ENCODE assay signal across 1 cellular context in the genomic region with DNA sequence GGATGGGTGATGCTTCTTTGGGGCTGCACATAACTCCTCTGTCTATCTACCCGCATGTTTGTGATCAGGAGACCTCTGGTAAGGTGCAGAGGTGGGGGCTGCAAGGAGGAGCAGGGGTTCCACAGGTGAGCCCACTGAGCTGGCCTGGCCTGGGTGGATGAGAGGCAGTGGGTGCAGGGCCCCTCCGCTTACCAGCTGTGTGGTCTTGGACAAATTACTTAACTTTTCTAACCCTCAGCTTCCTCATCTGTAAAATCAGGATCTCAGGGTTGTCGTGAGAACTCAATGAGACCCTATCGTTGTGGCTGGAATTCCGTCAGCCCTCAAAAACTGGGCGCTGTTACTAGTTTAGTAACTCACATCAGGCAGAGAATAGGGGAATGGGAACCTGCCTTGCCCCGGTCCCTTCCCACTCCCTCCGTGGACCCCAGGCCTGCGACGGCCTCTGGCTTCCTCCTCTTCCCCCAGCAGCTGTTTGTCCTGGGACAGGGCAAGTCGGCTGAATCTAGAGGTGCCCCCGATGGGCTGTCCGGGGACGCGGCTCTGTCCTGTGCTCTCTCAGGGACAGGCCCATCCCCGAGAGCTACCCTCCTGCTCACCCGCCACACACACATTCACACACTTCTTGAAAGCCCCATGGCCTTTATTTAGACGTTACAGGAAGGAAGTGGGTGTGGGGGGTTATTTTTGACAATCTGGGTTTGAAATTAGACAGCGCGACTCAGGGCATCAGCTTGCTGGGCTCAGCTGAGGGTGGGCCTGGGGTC.
TF ChIP-seq lines count a peak whose summit lies in the region.

No MANE protein-coding gene starts in this region.

TF ChIP-seq in GM12878, 131 proteins besides CTCF, POLR2A, EP300 and RAD21 (continued from another document and continues in another):
- TF ChIP-seq, protein P1, sequence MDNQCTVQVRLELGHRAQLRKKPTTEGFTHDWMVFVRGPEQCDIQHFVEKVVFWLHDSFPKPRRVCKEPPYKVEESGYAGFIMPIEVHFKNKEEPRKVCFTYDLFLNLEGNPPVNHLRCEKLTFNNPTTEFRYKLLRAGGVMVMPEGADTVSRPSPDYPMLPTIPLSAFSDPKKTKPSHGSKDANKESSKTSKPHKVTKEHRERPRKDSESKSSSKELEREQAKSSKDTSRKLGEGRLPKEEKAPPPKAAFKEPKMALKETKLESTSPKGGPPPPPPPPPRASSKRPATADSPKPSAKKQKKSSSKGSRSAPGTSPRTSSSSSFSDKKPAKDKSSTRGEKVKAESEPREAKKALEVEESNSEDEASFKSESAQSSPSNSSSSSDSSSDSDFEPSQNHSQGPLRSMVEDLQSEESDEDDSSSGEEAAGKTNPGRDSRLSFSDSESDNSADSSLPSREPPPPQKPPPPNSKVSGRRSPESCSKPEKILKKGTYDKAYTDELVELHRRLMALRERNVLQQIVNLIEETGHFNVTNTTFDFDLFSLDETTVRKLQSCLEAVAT (IDR thresholded peaks at IDR 0.05): peak; percentile 61; the same call in 1 of the 2 replicates
- no peak for TF ChIP-seq NFYA (IDR thresholded peaks at IDR 0.05; ENCODE audit: borderline replicate concordance, low read depth, low read length)
- TF ChIP-seq ATF7 (IDR thresholded peaks at IDR 0.05; ENCODE audit: low read depth): no peak
- TF ChIP-seq BHLHE40 (IDR thresholded peaks at IDR 0.05; ENCODE audit: borderline replicate concordance in 1 of 2, low read depth in 2 of 2, low read length in 1 of 2): peak; percentile 88 to 91
- TF ChIP-seq, protein P2, sequence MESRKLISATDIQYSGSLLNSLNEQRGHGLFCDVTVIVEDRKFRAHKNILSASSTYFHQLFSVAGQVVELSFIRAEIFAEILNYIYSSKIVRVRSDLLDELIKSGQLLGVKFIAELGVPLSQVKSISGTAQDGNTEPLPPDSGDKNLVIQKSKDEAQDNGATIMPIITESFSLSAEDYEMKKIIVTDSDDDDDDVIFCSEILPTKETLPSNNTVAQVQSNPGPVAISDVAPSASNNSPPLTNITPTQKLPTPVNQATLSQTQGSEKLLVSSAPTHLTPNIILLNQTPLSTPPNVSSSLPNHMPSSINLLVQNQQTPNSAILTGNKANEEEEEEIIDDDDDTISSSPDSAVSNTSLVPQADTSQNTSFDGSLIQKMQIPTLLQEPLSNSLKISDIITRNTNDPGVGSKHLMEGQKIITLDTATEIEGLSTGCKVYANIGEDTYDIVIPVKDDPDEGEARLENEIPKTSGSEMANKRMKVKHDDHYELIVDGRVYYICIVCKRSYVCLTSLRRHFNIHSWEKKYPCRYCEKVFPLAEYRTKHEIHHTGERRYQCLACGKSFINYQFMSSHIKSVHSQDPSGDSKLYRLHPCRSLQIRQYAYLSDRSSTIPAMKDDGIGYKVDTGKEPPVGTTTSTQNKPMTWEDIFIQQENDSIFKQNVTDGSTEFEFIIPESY (IDR thresholded peaks at IDR 0.05): no peak
- TF ChIP-seq, protein P3, sequence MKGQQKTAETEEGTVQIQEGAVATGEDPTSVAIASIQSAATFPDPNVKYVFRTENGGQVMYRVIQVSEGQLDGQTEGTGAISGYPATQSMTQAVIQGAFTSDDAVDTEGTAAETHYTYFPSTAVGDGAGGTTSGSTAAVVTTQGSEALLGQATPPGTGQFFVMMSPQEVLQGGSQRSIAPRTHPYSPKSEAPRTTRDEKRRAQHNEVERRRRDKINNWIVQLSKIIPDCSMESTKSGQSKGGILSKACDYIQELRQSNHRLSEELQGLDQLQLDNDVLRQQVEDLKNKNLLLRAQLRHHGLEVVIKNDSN (IDR thresholded peaks at IDR 0.05; ENCODE audit: borderline replicate concordance, extremely low read length, insufficient read depth, low read depth, low read length): no peak
- TF ChIP-seq PML (IDR thresholded peaks at IDR 0.05; ENCODE audit: low read length): no peak
- TF ChIP-seq MEF2B (IDR thresholded peaks at IDR 0.05; ENCODE audit: partially characterized antibody, poor library complexity, severe bottlenecking): peak; percentile 99
- TF ChIP-seq ELK1 (IDR thresholded peaks at IDR 0.05; ENCODE audit: low read depth, low read length): peak; percentile 59; the same call in 1 of the 2 replicates
- TF ChIP-seq CUX1 (IDR thresholded peaks at IDR 0.05; ENCODE audit: insufficient replicate concordance, low read depth, low read length): peak; percentile 32
- TF ChIP-seq SKIL (IDR thresholded peaks at IDR 0.05; ENCODE audit: low read depth, poor library complexity, severe bottlenecking): peak; percentile 96
- TF ChIP-seq FOS (IDR thresholded peaks at IDR 0.05; ENCODE audit: borderline replicate concordance, extremely low read depth, insufficient read length): no peak
- TF ChIP-seq SMAD5 (IDR thresholded peaks at IDR 0.05; ENCODE audit: low read depth): peak; percentile 38; the same call in 1 of the 2 replicates
- TF ChIP-seq ZNF592 (IDR thresholded peaks at IDR 0.05): peak; percentile 42; the same call in 1 of the 2 replicates
- TF ChIP-seq ZNF274 (IDR thresholded peaks at IDR 0.05; ENCODE audit: insufficient read depth, insufficient read length): no peak
- TF ChIP-seq CHD2 (IDR thresholded peaks at IDR 0.05; ENCODE audit: borderline replicate concordance, low read depth, low read length): 0 out of 2 replicates have a peak, but pooled peaks have one; percentile 52
- no peak for TF ChIP-seq SREBF2 (IDR thresholded peaks at IDR 0.05; ENCODE audit: low read length)
- peak; percentile 86 for TF ChIP-seq SP1 (IDR thresholded peaks at IDR 0.05; ENCODE audit: low read depth, low read length)
- no peak for TF ChIP-seq DPF2 (IDR thresholded peaks at IDR 0.05)
- no peak for TF ChIP-seq NR2C1 (IDR thresholded peaks at IDR 0.05)
- no peak for TF ChIP-seq E2F8 (IDR thresholded peaks at IDR 0.05; ENCODE audit: low read depth, partially characterized antibody)
- peak; percentile 85; the same call in 1 of the 2 replicates for TF ChIP-seq MXI1 (IDR thresholded peaks at IDR 0.05; ENCODE audit: low read depth, low read length)
- no peak for TF ChIP-seq EED (IDR thresholded peaks at IDR 0.05; ENCODE audit: low read depth)
